23 cellular contexts compared by ENCODE assay signal in genomic region chr17:45951941-45952340, GRCh38. TPM values are rescaled to one million over a fixed set of nuclear protein-coding genes. Genes with fewer than 3 reads are reported as not detected.
DNase-seq lines count a peak whose midpoint lies in the region; ATAC-seq and TF ChIP-seq lines count a peak whose summit lies in the region.
"Had no signal": no experiment of that assay in that cellular context is flagged by ENCODE, and none has a peak within 500 bp of the region (broad histone marks: within the 10 kb centered on the region; RNA-seq: fewer than 3 reads in every experiment).

No MANE protein-coding gene starts in this region.

- peaks cover 2 to 8% of the 10 kb centered on the region in 2 donors for H3K4me1 Mint-ChIP-seq in natural killer cell treated with Interleukin-12 subunit alpha and Interleukin-12 subunit beta and Interleukin-15 and Interleukin-18, amount 100 ng/mL, for 72 hours (ENCODE audit: low read depth in 2 of 2)
- H3K4me1 Mint-ChIP-seq in natural killer cell (peaks cover 7 to 12% of the 10 kb centered on the region in 2 donors), HFFc6 (ENCODE audit: low read depth) (peaks cover 15% of the 10 kb centered on the region)

- no peak overlapping the region for H3K27ac Mint-ChIP-seq in natural killer cell treated with Interleukin-12 subunit alpha and Interleukin-12 subunit beta and Interleukin-15 and Interleukin-18, amount 100 ng/mL, for 72 hours
- H3K27ac Mint-ChIP-seq in natural killer cell (no peak overlapping the region), HFFc6 (no peak overlapping the region)
- H3K27ac Mint-ChIP-seq: CD4-positive, alpha-beta memory T cell had no signal

- H3K27ac ChIP-seq in dorsolateral prefrontal cortex: peak overlapping the region in 49 of 59 donors; percentile 9 to 99 (median 92)
- peak overlapping the region; percentile 70 for H3K27ac ChIP-seq in mesodermal cell (ENCODE audit: low read depth, low read length, severe bottlenecking)
- H3K27ac ChIP-seq: BLaER1 treated with 17β-estradiol and CSF1 and Interleukin-3, amounts not matched to agents 10 nM and 100 nM had no signal

- H3K36me3 Mint-ChIP-seq in natural killer cell treated with Interleukin-12 subunit alpha and Interleukin-12 subunit beta and Interleukin-15 and Interleukin-18, amount 100 ng/mL, for 72 hours: no peaks in the 10 kb centered on the region
- no peaks in the 10 kb centered on the region for H3K36me3 Mint-ChIP-seq in natural killer cell
- no peaks in the 10 kb centered on the region for H3K36me3 Mint-ChIP-seq in HFFc6 (ENCODE audit: low read depth)
- H3K36me3 Mint-ChIP-seq: CD4-positive, alpha-beta memory T cell had no signal

- no peak for ATAC-seq in natural killer cell treated with Interleukin-12 subunit alpha and Interleukin-12 subunit beta and Interleukin-15 and Interleukin-18, amount 100 ng/mL, for 72 hours
- no peak for ATAC-seq in natural killer cell
- ATAC-seq: PC-3 had no signal

- TF ChIP-seq CTCF in natural killer cell (IDR thresholded peaks at IDR 0.05) (no peak), dorsolateral prefrontal cortex (IDR thresholded peaks at IDR 0.05 in 54 of 56, conservative IDR thresholded peaks at IDR 0.05 in 2 of 56; ENCODE audit: low read depth in 1 of 56, partially characterized antibody in 56 of 56) (no peak), HFFc6 (IDR thresholded peaks at IDR 0.05) (no peak)

- H3K9me3 ChIP-seq in mesodermal cell (ENCODE audit: control insufficient read depth, low read length): no peaks in the 10 kb centered on the region
- H3K9me3 ChIP-seq: MG63 had no signal

- H3K4me3 ChIP-seq in dorsolateral prefrontal cortex (no peak overlapping the region), mesodermal cell (ENCODE audit: extremely low read depth, insufficient read depth, low read length, poor library complexity, severe bottlenecking) (no peak overlapping the region)
- H3K4me3 ChIP-seq: BLaER1 treated with 17β-estradiol and CSF1 and Interleukin-3, amounts not matched to agents 10 nM and 100 nM; MG63 had no signal

- no peak overlapping the region for H3K4me3 Mint-ChIP-seq in natural killer cell treated with Interleukin-12 subunit alpha and Interleukin-12 subunit beta and Interleukin-15 and Interleukin-18, amount 100 ng/mL, for 72 hours
- H3K4me3 Mint-ChIP-seq in natural killer cell (no peak overlapping the region), HFFc6 (no peak overlapping the region)
- H3K4me3 Mint-ChIP-seq: CD4-positive, alpha-beta memory T cell had no signal

- peak; percentile 38 for DNase-seq in natural killer cell treated with Interleukin-12 subunit alpha and Interleukin-12 subunit beta and Interleukin-15 and Interleukin-18, amount 100 ng/mL, for 72 hours (ENCODE audit: low spot score)
- no peak for DNase-seq in natural killer cell
- DNase-seq in dorsolateral prefrontal cortex: peak in 2 of 10 donors; percentile 19 to 26
- no peak for DNase-seq in HFFc6
- DNase-seq in activated gamma-delta T cell (lab: John Stamatoyannopoulos, UW): no peak
- DNase-seq in amniotic stem cell (lab: John Stamatoyannopoulos, UW): no peak
- no peak for DNase-seq in NCI-H446 treated with DMSO at 0.1 percent for 48 hours (lab: John Stamatoyannopoulos, UW)
- DNase-seq: 8988T; CD4-positive, alpha-beta memory T cell; MG63; NCI-H1417 treated with DMSO at 0.1 percent for 48 hours; NCI-H187; NCI-H446; NCI-H526 treated with DMSO at 0.1 percent for 48 hours; PC-3; Right ventricle myocardium superior had no signal

- H3K9me3 Mint-ChIP-seq in natural killer cell treated with Interleukin-12 subunit alpha and Interleukin-12 subunit beta and Interleukin-15 and Interleukin-18, amount 100 ng/mL, for 72 hours: no peaks in the 10 kb centered on the region
- no peaks in the 10 kb centered on the region for H3K9me3 Mint-ChIP-seq in natural killer cell
- H3K9me3 Mint-ChIP-seq in HFFc6: no peaks in the 10 kb centered on the region
- H3K9me3 Mint-ChIP-seq: CD4-positive, alpha-beta memory T cell had no signal

- intact Hi-C loops in natural killer cell (cut with micrococcal nuclease) (no loop called here), dorsolateral prefrontal cortex (cut with DNase I) (no loop called here)

- 75 to 77% methylated on average over 4 to 5 of the region's 6 CpGs for WGBS in mesodermal cell (ENCODE audit: insufficient coverage in 2 of 2), 2 experiments

- no peaks in the 10 kb centered on the region for H3K36me3 ChIP-seq in mesodermal cell (ENCODE audit: control insufficient read depth, insufficient read depth, low read length)
- H3K36me3 ChIP-seq: BLaER1 treated with 17β-estradiol and CSF1 and Interleukin-3, amounts not matched to agents 10 nM and 100 nM; MG63 had no signal

- H3K4me1 ChIP-seq in mesodermal cell (ENCODE audit: control insufficient read depth, insufficient read depth, low read length, poor library complexity, severe bottlenecking): peaks cover 38% of the 10 kb centered on the region
- H3K4me1 ChIP-seq: BLaER1 treated with 17β-estradiol and CSF1 and Interleukin-3, amounts not matched to agents 10 nM and 100 nM had no signal

- peaks cover 15 to 21% of the 10 kb centered on the region in 2 donors for H3K27me3 Mint-ChIP-seq in natural killer cell treated with Interleukin-12 subunit alpha and Interleukin-12 subunit beta and Interleukin-15 and Interleukin-18, amount 100 ng/mL, for 72 hours
- H3K27me3 Mint-ChIP-seq in natural killer cell (ENCODE audit: low read depth in 2 of 2) (peaks cover 27 to 30% of the 10 kb centered on the region in 2 donors), HFFc6 (ENCODE audit: insufficient read depth) (peaks cover 36% of the 10 kb centered on the region)

- no peaks in the 10 kb centered on the region for H3K27me3 ChIP-seq in dorsolateral prefrontal cortex

RNA-seq across cellular contexts. Expression of gene STH, which starts 47.1 kb away (rescaled TPM):
- total RNA-seq in natural killer cell treated with Interleukin-12 subunit alpha and Interleukin-12 subunit beta and Interleukin-15 and Interleukin-18, amount 100 ng/mL, for 72 hours: not detected
- total RNA-seq in natural killer cell (not detected), dorsolateral prefrontal cortex (10 to 100 TPM in 84 of 120 experiments, 1 to 10 TPM in 36; 1.8 to 35.0 (median 12.2) TPM)
- polyA plus RNA-seq in mesodermal cell (2013, experiment 1 of 2): not detected
- not detected for polyA plus RNA-seq in mesodermal cell (2013, experiment 2 of 2)
- not detected for total RNA-seq in HFFc6 (2021; fragmentation: NEBNext Ultra II Directional; extraction: Animal tissue kit (Norgen Biotek cat#: 25700))
- total RNA-seq: CD4-positive, alpha-beta memory T cell; Daoy; H4; LHCN-M2; PC-3; Right ventricle myocardium superior; RPMI7951; SK-MEL-5 had no signal
- polyA plus RNA-seq: CD4-positive, alpha-beta memory T cell had no signal

RNA-seq across cellular contexts. Expression of gene MAPT, which starts 57.6 kb away (rescaled TPM):
- total RNA-seq in natural killer cell treated with Interleukin-12 subunit alpha and Interleukin-12 subunit beta and Interleukin-15 and Interleukin-18, amount 100 ng/mL, for 72 hours: under 1 TPM; 0.14 to 0.17 TPM
- total RNA-seq in natural killer cell (1 to 10 TPM in 1 of 3 donors, under 1 TPM in 2; 0.14 to 1.3 (median 0.58) TPM), dorsolateral prefrontal cortex (100 to 1,000 TPM; 323 to 524 (median 437) TPM)
- polyA plus RNA-seq in mesodermal cell (2013, experiment 1 of 2): 5.3 TPM
- polyA plus RNA-seq in mesodermal cell (2013, experiment 2 of 2): 3.9 TPM
- under 1 TPM; 0.11 to 0.43 (median 0.26) TPM for total RNA-seq in HFFc6 (2021; fragmentation: NEBNext Ultra II Directional; extraction: Animal tissue kit (Norgen Biotek cat#: 25700))

Comparison
In these comparisons a context has a peak if more than half of its experiments do, and no peak if none do; other contexts are left out.
1. RNA of gene MAPT, which starts 57.6 kb away (total RNA-seq): 323 to 524 TPM in dorsolateral prefrontal cortex; 0.14 to 1.3 TPM in natural killer cell, 0.11 to 0.43 TPM in HFFc6 and 0.14 to 0.17 TPM in natural killer cell treated with Interleukin-12 subunit alpha and Interleukin-12 subunit beta and Interleukin-15 and Interleukin-18, amount 100 ng/mL, for 72 hours; every median in the first group is over 100 times any median in the second.